9 cellular contexts compared by ENCODE assay signal in the genomic region with DNA sequence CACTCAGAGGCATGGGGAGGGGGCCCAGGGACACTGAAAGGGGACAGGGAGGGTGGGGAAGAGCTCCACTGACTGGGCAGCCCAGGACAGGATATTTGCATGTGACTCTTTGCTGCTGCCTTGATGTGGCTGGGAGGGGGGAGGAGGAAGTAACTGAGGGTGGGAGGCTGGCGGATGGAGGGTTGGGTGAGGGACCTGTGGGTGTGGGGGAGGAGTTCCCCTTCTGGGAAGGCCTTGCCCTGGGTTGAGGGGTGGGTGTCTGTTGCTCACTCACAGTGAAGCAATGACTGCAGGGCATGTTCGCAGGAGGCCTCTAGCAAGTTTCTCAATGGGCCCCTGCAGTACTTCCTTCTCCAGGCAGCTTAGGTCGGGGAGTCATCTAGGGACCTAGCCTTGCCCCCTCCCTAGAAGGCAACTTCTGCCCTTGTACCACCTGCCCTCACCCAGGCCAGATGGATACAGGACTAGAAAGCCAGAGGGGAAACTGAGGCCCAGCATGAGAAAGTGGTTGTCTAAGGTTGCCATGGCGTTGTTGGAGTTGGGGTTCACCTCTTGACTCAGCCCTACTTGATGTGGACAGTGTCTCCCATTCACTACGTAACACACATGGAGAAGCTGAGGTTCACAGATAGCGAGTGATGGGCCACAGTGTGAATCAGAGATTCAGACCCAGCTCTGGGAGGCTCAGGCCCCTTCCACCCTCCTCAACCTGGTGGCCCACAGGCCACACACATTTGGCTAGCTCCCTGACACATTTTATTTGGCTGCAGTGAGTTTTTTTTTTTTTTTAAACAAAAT. TPM values are rescaled to one million over a fixed set of nuclear protein-coding genes. Genes with fewer than 3 reads are reported as not detected.
DNase-seq lines count a peak whose midpoint lies in the region; ATAC-seq and TF ChIP-seq lines count a peak whose summit lies in the region.
"Had no signal": no experiment of that assay in that cellular context is flagged by ENCODE, and none has a peak within 500 bp of the region (broad histone marks: within the 10 kb centered on the region; RNA-seq: fewer than 3 reads in every experiment).

No MANE protein-coding gene starts in this region.

- H3K9me3 Mint-ChIP-seq in IgD-negative memory B cell (no peaks in the 10 kb centered on the region), endothelial cell (ENCODE audit: unreplicated experiment) (no peaks in the 10 kb centered on the region)
- no peaks in the 10 kb centered on the region for H3K9me3 Mint-ChIP-seq in activated CD4-positive, alpha-beta T cell treated with anti-CD3 and anti-CD28 coated beads, Interleukin-2, amount 10 ng/mL, durations not matched to agents 24 days and 14 days

- no peaks in the 10 kb centered on the region for H3K27me3 Mint-ChIP-seq in IgD-negative memory B cell
- H3K27me3 Mint-ChIP-seq in activated CD4-positive, alpha-beta T cell treated with anti-CD3 and anti-CD28 coated beads, Interleukin-2, amount 10 ng/mL, durations not matched to agents 24 days and 14 days = no peaks in the 10 kb centered on the region
- H3K27me3 Mint-ChIP-seq in endothelial cell (ENCODE audit: unreplicated experiment) = peaks cover 7% of the 10 kb centered on the region

- H3K27ac Mint-ChIP-seq in IgD-negative memory B cell = peak overlapping the region; percentile 94 to 98 (median 95)
- H3K27ac Mint-ChIP-seq in activated CD4-positive, alpha-beta T cell treated with anti-CD3 and anti-CD28 coated beads, Interleukin-2, amount 10 ng/mL, durations not matched to agents 24 days and 14 days = peak overlapping the region; percentile 94
- no peak overlapping the region for H3K27ac Mint-ChIP-seq in endothelial cell (ENCODE audit: unreplicated experiment)

- DNase-seq in activated CD4-positive, alpha-beta T cell treated with anti-CD3 and anti-CD28 coated beads, Interleukin-2, amount 10 ng/mL, durations not matched to agents 24 days and 14 days = peak; percentile 94
- DNase-seq in endothelial cell (ENCODE audit: low spot score) = no peak
- DNase-seq in stimulated activated CD4-positive, alpha-beta T cell treated with anti-CD3 and anti-CD28 coated beads, Interleukin-15, amount 100 ng/mL, for 48 hours (ENCODE audit: low read depth in 2 of 2) = peak; percentile 92
- DNase-seq in foreskin keratinocyte = no peak
- DNase-seq in middle frontal gyrus (ENCODE audit: extremely low spot score, low spot score) = no peak

- H3K36me3 Mint-ChIP-seq in IgD-negative memory B cell (peaks cover 5% of the 10 kb centered on the region), endothelial cell (ENCODE audit: low read depth, unreplicated experiment) (peaks cover 3% of the 10 kb centered on the region)
- peaks cover 51% of the 10 kb centered on the region for H3K36me3 Mint-ChIP-seq in activated CD4-positive, alpha-beta T cell treated with anti-CD3 and anti-CD28 coated beads, Interleukin-2, amount 10 ng/mL, durations not matched to agents 24 days and 14 days (ENCODE audit: low read depth)

- no peak for TF ChIP-seq CTCF in endothelial cell (IDR thresholded peaks at IDR 0.05; ENCODE audit: unreplicated experiment)
- TF ChIP-seq CTCF in foreskin keratinocyte (conservative IDR thresholded peaks at IDR 0.05) = no peak

- peaks cover 13% of the 10 kb centered on the region for H3K4me1 ChIP-seq in foreskin keratinocyte

- H3K27ac ChIP-seq in foreskin keratinocyte = no peak overlapping the region

- ATAC-seq in foreskin keratinocyte = no peak
- no peak for ATAC-seq in GM19023 (IDR thresholded peaks at IDR 0.05; ENCODE audit: unreplicated experiment)
- no peak for ATAC-seq in HG02970 (IDR thresholded peaks at IDR 0.05; ENCODE audit: low FRiP score, unreplicated experiment)

- no peaks in the 10 kb centered on the region for H3K27me3 ChIP-seq in foreskin keratinocyte

- intact Hi-C loops in activated CD4-positive, alpha-beta T cell treated with anti-CD3 and anti-CD28 coated beads, Interleukin-2, amount 10 ng/mL, durations not matched to agents 24 days and 14 days (cut with micrococcal nuclease) = loop anchor here (1.0 to 5.0 kb wide), 4 partner anchors 17 to 422 kb away; partner anchors contain the start of genes PRR7 and UIMC1

- peak overlapping the region; percentile 91 to 99 (median 98) for H3K4me3 Mint-ChIP-seq in IgD-negative memory B cell
- H3K4me3 Mint-ChIP-seq in activated CD4-positive, alpha-beta T cell treated with anti-CD3 and anti-CD28 coated beads, Interleukin-2, amount 10 ng/mL, durations not matched to agents 24 days and 14 days = peak overlapping the region; percentile 96
- H3K4me3 Mint-ChIP-seq in endothelial cell (ENCODE audit: unreplicated experiment) = peak overlapping the region; percentile 42

- H3K4me1 Mint-ChIP-seq in IgD-negative memory B cell (peaks cover 29 to 47% (median 39%) of the 10 kb centered on the region in 3 donors), endothelial cell (ENCODE audit: unreplicated experiment) (peaks cover 17% of the 10 kb centered on the region)
- peaks cover 72% of the 10 kb centered on the region for H3K4me1 Mint-ChIP-seq in activated CD4-positive, alpha-beta T cell treated with anti-CD3 and anti-CD28 coated beads, Interleukin-2, amount 10 ng/mL, durations not matched to agents 24 days and 14 days

RNA-seq across cellular contexts. Expression of gene GRK6, which starts 3.0 kb away (rescaled TPM):
- polyA plus RNA-seq in IgD-negative memory B cell (107 TPM), foreskin keratinocyte (44.7 and 50.5 TPM in 2 replicates)
- total RNA-seq in activated CD4-positive, alpha-beta T cell treated with anti-CD3 and anti-CD28 coated beads, Interleukin-2, amount 10 ng/mL, durations not matched to agents 24 days and 14 days = 136 and 149 TPM in 2 replicates
- total RNA-seq in endothelial cell (ENCODE audit: unreplicated experiment) (33.1 TPM), foreskin keratinocyte (49.4 and 58.1 TPM in 2 replicates)

RNA-seq across cellular contexts. Expression of gene PRR7, which starts 17.2 kb away (rescaled TPM):
- 23.1 TPM for polyA plus RNA-seq in IgD-negative memory B cell
- total RNA-seq in activated CD4-positive, alpha-beta T cell treated with anti-CD3 and anti-CD28 coated beads, Interleukin-2, amount 10 ng/mL, durations not matched to agents 24 days and 14 days = 13.6 TPM in 2 replicates
- 0.97 TPM for total RNA-seq in endothelial cell (ENCODE audit: unreplicated experiment)
- total RNA-seq in foreskin keratinocyte = 2.4 and 3.0 TPM in 2 replicates
- polyA plus RNA-seq in foreskin keratinocyte = 4.7 and 5.0 TPM in 2 replicates

RNA-seq across cellular contexts. Expression of gene F12, which starts 20.1 kb away (rescaled TPM):
- 0.78 TPM for polyA plus RNA-seq in IgD-negative memory B cell
- 2.7 and 2.8 TPM in 2 replicates for total RNA-seq in activated CD4-positive, alpha-beta T cell treated with anti-CD3 and anti-CD28 coated beads, Interleukin-2, amount 10 ng/mL, durations not matched to agents 24 days and 14 days
- total RNA-seq in endothelial cell (ENCODE audit: unreplicated experiment) = 1.4 TPM
- 6.0 and 9.7 TPM in 2 replicates for total RNA-seq in foreskin keratinocyte
- polyA plus RNA-seq in foreskin keratinocyte = 11.8 and 12.3 TPM in 2 replicates

RNA-seq across cellular contexts. Expression of gene PFN3, which starts 29.0 kb away (rescaled TPM):
- not detected for polyA plus RNA-seq in IgD-negative memory B cell
- total RNA-seq in activated CD4-positive, alpha-beta T cell treated with anti-CD3 and anti-CD28 coated beads, Interleukin-2, amount 10 ng/mL, durations not matched to agents 24 days and 14 days = not detected in 2 replicates
- total RNA-seq in endothelial cell (ENCODE audit: unreplicated experiment) = not detected
- not detected in 2 replicates for total RNA-seq in foreskin keratinocyte
- not detected in 2 replicates for polyA plus RNA-seq in foreskin keratinocyte
- total RNA-seq: HT1080 had no signal

RNA-seq across cellular contexts. Expression of gene DBN1, which starts 44.0 kb away (rescaled TPM):
- polyA plus RNA-seq in IgD-negative memory B cell (0.54 TPM), foreskin keratinocyte (69.8 and 78.7 TPM in 2 replicates)
- total RNA-seq in activated CD4-positive, alpha-beta T cell treated with anti-CD3 and anti-CD28 coated beads, Interleukin-2, amount 10 ng/mL, durations not matched to agents 24 days and 14 days = 22.0 and 23.5 TPM in 2 replicates
- total RNA-seq in endothelial cell (ENCODE audit: unreplicated experiment) (315 TPM), foreskin keratinocyte (80.8 and 88.5 TPM in 2 replicates)

Comparison
In these comparisons a context has a peak if more than half of its experiments do, and no peak if none do; other contexts are left out.
1. H3K4me3 Mint-ChIP-seq: peak in every context shown above with its lines; median percentile 98 in IgD-negative memory B cell; 96 in activated CD4-positive, alpha-beta T cell treated with anti-CD3 and anti-CD28 coated beads, Interleukin-2, amount 10 ng/mL, durations not matched to agents 24 days and 14 days; 42 in endothelial cell.
2. DNase-seq: peak in activated CD4-positive, alpha-beta T cell treated with anti-CD3 and anti-CD28 coated beads, Interleukin-2, amount 10 ng/mL, durations not matched to agents 24 days and 14 days (single experiment) and stimulated activated CD4-positive, alpha-beta T cell treated with anti-CD3 and anti-CD28 coated beads, Interleukin-15, amount 100 ng/mL, for 48 hours (2 of 2); none in endothelial cell (single experiment), foreskin keratinocyte (0 of 2) and middle frontal gyrus (single experiment).